In the genomic region with DNA sequence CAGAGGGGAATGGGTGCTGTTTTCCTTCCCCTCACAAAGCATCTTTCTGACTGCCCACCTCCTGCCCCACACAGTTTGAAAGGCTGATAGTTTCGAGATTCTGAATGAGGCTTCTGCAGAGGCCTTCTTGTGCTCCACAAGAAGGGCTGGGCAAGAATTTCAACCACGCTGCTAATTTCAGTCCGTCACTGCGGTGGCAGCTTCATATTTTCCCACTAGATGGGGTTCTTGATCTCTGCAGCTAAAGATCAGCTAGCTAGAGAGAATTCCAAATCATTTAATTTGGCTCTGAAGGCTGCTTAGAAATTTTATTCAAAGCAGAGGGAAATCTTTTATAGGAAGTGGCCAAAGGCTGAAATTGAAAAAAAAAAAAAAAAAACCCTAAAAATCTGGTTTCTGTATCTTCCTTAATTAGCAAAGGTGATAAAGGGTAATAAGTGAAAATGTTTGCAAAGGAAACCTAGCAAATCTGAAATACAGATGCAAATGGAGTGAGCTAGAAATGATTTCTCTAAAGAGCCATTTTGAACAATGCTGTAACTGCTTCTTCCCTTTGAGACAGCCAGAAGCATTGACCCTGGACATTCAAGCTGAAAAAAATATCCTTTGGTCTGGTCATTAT, we compare ENCODE assay signal across 1 cellular context.
TF ChIP-seq lines count a peak whose summit lies in the region.

No MANE protein-coding gene starts in this region.

TF ChIP-seq in HCT116, 20 proteins besides CTCF, POLR2A, EP300 and RAD21:
- TF ChIP-seq SP1 (IDR thresholded peaks at IDR 0.05; ENCODE audit: low read depth) = no peak
- no peak for TF ChIP-seq FOSL1 (IDR thresholded peaks at IDR 0.05; ENCODE audit: low read depth)
- no peak for TF ChIP-seq CEBPB (IDR thresholded peaks at IDR 0.05; ENCODE audit: low read depth)
- no peak for TF ChIP-seq SIN3A (IDR thresholded peaks at IDR 0.05; ENCODE audit: low read depth)
- TF ChIP-seq CBX3 (IDR thresholded peaks at IDR 0.05; ENCODE audit: low read depth) = no peak
- TF ChIP-seq POLR2AphosphoS5 (IDR thresholded peaks at IDR 0.05; ENCODE audit: low read depth, low read length) = no peak
- TF ChIP-seq JUND (IDR thresholded peaks at IDR 0.05) = no peak
- TF ChIP-seq YY1 (IDR thresholded peaks at IDR 0.05; ENCODE audit: extremely low read depth, insufficient replicate concordance, low read depth, low read length) = no peak
- TF ChIP-seq, protein P1, sequence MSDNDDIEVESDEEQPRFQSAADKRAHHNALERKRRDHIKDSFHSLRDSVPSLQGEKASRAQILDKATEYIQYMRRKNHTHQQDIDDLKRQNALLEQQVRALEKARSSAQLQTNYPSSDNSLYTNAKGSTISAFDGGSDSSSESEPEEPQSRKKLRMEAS (IDR thresholded peaks at IDR 0.05) = no peak
- TF ChIP-seq SRF (IDR thresholded peaks at IDR 0.05; ENCODE audit: low read depth) = no peak
- TF ChIP-seq ZNF274 (IDR thresholded peaks at IDR 0.05; ENCODE audit: low read depth, low read length) = no peak
- TF ChIP-seq EGR1 (IDR thresholded peaks at IDR 0.05; ENCODE audit: low read depth) = no peak
- TF ChIP-seq ZFX (IDR thresholded peaks at IDR 0.05) = no peak
- no peak for TF ChIP-seq EZH2phosphoT487 (IDR thresholded peaks at IDR 0.05; ENCODE audit: borderline replicate concordance)
- TF ChIP-seq, protein P2, sequence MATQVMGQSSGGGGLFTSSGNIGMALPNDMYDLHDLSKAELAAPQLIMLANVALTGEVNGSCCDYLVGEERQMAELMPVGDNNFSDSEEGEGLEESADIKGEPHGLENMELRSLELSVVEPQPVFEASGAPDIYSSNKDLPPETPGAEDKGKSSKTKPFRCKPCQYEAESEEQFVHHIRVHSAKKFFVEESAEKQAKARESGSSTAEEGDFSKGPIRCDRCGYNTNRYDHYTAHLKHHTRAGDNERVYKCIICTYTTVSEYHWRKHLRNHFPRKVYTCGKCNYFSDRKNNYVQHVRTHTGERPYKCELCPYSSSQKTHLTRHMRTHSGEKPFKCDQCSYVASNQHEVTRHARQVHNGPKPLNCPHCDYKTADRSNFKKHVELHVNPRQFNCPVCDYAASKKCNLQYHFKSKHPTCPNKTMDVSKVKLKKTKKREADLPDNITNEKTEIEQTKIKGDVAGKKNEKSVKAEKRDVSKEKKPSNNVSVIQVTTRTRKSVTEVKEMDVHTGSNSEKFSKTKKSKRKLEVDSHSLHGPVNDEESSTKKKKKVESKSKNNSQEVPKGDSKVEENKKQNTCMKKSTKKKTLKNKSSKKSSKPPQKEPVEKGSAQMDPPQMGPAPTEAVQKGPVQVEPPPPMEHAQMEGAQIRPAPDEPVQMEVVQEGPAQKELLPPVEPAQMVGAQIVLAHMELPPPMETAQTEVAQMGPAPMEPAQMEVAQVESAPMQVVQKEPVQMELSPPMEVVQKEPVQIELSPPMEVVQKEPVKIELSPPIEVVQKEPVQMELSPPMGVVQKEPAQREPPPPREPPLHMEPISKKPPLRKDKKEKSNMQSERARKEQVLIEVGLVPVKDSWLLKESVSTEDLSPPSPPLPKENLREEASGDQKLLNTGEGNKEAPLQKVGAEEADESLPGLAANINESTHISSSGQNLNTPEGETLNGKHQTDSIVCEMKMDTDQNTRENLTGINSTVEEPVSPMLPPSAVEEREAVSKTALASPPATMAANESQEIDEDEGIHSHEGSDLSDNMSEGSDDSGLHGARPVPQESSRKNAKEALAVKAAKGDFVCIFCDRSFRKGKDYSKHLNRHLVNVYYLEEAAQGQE (IDR thresholded peaks at IDR 0.05; ENCODE audit: low read depth) = no peak
- no peak for TF ChIP-seq ELF1 (IDR thresholded peaks at IDR 0.05; ENCODE audit: borderline replicate concordance, low read depth)
- TF ChIP-seq, protein P3, sequence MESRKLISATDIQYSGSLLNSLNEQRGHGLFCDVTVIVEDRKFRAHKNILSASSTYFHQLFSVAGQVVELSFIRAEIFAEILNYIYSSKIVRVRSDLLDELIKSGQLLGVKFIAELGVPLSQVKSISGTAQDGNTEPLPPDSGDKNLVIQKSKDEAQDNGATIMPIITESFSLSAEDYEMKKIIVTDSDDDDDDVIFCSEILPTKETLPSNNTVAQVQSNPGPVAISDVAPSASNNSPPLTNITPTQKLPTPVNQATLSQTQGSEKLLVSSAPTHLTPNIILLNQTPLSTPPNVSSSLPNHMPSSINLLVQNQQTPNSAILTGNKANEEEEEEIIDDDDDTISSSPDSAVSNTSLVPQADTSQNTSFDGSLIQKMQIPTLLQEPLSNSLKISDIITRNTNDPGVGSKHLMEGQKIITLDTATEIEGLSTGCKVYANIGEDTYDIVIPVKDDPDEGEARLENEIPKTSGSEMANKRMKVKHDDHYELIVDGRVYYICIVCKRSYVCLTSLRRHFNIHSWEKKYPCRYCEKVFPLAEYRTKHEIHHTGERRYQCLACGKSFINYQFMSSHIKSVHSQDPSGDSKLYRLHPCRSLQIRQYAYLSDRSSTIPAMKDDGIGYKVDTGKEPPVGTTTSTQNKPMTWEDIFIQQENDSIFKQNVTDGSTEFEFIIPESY (IDR thresholded peaks at IDR 0.05; ENCODE audit: extremely low read depth, insufficient replicate concordance, low read length) = no peak
